In the genomic region with DNA sequence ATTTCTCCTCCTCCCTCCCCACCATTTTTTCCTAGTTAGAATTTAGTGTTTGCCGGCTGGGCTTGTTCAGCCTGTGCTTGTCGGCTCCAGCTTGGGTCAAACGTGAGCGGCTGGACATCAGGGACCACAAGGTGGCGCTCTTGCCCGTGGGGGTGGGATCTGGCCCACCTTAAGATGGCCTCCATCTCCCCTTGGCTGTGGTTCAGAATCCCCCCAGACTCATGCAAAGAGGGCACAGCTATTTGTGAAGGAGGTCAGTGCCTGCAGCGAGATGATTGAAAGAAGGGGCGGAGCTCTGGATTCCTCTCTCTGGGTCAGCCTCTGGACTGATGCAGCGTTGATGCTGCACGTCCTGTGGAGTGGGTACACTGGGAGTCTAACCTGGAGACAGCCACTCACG, we compare ENCODE assay signal across 7 cellular contexts.
DNase-seq lines count a peak whose midpoint lies in the region; ATAC-seq, FAIRE-seq and TF ChIP-seq lines count a peak whose summit lies in the region.

No MANE protein-coding gene starts in this region.

- peak in 2 of 4 donors; percentile 43 to 57 for ATAC-seq in heart left ventricle
- no peak for ATAC-seq in GM18873 (IDR thresholded peaks at IDR 0.05; ENCODE audit: low FRiP score, unreplicated experiment)
- no peak for ATAC-seq in HG02588 (IDR thresholded peaks at IDR 0.05; ENCODE audit: unreplicated experiment)

- TF ChIP-seq POLR2A in heart left ventricle (IDR thresholded peaks at IDR 0.05) (no peak), GM12892 (IDR thresholded peaks at IDR 0.05; ENCODE audit: low read depth, low read length) (no peak)

- H3K4me1 ChIP-seq in heart left ventricle = no peaks in the 10 kb centered on the region

- H3K4me3 ChIP-seq in heart left ventricle = no peak overlapping the region

- DNase-seq in GM13977 (ENCODE audit: low spot score) (no peak), SK-MEL-5 (ENCODE audit: low read depth, low spot score) (peak; percentile 72), heart left ventricle (peak in 3 of 5 donors; percentile 22 to 40 (median 24)), smooth muscle cell of the brain vasculature (ENCODE audit: low read depth, low spot score) (peak; percentile 75), GM12892 (ENCODE audit: insufficient read length) (no peak)

- WGBS in heart left ventricle, 4 donors = 38 to 59% (median 45%) methylated on average over 11 of the region's 11 CpGs

- TF ChIP-seq CTCF in GM13977 (IDR thresholded peaks at IDR 0.05; ENCODE audit: extremely low read depth, insufficient read depth, missing control alignments) (peak; percentile 50), heart left ventricle (IDR thresholded peaks at IDR 0.05) (peak; percentile 25 to 63 (median 38))

- in situ Hi-C loops in GM13977 (cut with MboI; ENCODE audit: low pct_unique_long_range_greater_than_20kb, low sequenced_read_pairs, unreplicated experiment) = loop anchor here (25.0 kb wide), 1 partner anchor 675 kb away; no protein-coding TSS in a partner anchor
- in situ Hi-C loops in SK-MEL-5 (cut with HindIII; ENCODE audit: low pct_unique_long_range_greater_than_20kb, low sequenced_read_pairs) = no loop called here

- intact Hi-C loops in heart left ventricle (cut with DNase I) = loop anchor here in 4 of 10 donors (5.0 to 10.0 kb wide), 4 partner anchors 50 to 687 kb away; a partner anchor contains a TSS

- H3K27me3 ChIP-seq in heart left ventricle = peaks cover 0 to 12% (median 0%) of the 10 kb centered on the region in 9 donors

- no peak overlapping the region for H3K27ac ChIP-seq in heart left ventricle

- no peak for FAIRE-seq in GM12892 (lab: Jason Lieb, UNC)

- peaks cover 0 to 5% (median 0%) of the 10 kb centered on the region in 12 donors for H3K9me3 ChIP-seq in heart left ventricle

- no peaks in the 10 kb centered on the region for H3K36me3 ChIP-seq in heart left ventricle

Comparison
In these comparisons a context has a peak if more than half of its experiments do, and no peak if none do; other contexts are left out.
1. DNase-seq: peak in SK-MEL-5 (single experiment), heart left ventricle (3 of 5) and smooth muscle cell of the brain vasculature (single experiment); none in GM13977 (single experiment) and GM12892 (single experiment).